Comparison of ENCODE assay signal across 9 cellular contexts in the genomic region with DNA sequence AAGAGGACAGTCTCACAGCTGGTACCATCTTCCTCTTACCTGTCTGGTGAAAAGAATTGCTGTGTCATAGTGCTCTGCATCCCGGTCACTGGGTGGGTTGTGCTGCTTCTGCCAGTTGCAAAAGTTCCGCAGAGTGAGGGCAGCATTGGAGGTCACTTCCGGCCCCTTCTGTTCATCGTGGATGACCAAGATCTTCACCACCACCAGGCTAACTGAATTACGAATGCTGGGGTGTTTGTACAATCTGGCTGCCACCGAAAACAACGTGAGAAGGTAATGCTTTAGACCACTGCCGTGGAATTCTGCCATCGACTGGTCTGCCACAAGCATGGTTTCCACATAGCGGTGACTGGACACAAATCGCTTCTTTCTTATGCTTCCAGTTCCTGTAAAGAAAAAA. TPM values are rescaled to one million over a fixed set of nuclear protein-coding genes. Genes with fewer than 3 reads are reported as not detected.
DNase-seq lines count a peak whose midpoint lies in the region; ATAC-seq, FAIRE-seq and TF ChIP-seq lines count a peak whose summit lies in the region.
"Had no signal": no experiment of that assay in that cellular context is flagged by ENCODE, and none has a peak within 500 bp of the region (broad histone marks: within the 10 kb centered on the region; RNA-seq: fewer than 3 reads in every experiment).

No MANE protein-coding gene starts in this region.

- ATAC-seq in thoracic aorta (ENCODE audit: insufficient number of reproducible peaks, low FRiP score, low read depth) (no peak), GM18502 (IDR thresholded peaks at IDR 0.05; ENCODE audit: poor library complexity, unreplicated experiment) (no peak)

- no peak for TF ChIP-seq CTCF in ascending aorta (IDR thresholded peaks at IDR 0.05)
- no peak for TF ChIP-seq CTCF in kidney (IDR thresholded peaks at IDR 0.05; ENCODE audit: borderline replicate concordance, extremely low read depth, insufficient read depth)
- no peak for TF ChIP-seq CTCF in thoracic aorta (IDR thresholded peaks at IDR 0.05)

- H3K27me3 ChIP-seq in ascending aorta (no peaks in the 10 kb centered on the region), thoracic aorta (replicated peaks; ENCODE audit: insufficient read depth) (no peaks in the 10 kb centered on the region)

- DNase-seq in DMS53 (lab: John Stamatoyannopoulos, UW) (peak; percentile 7), DMS53 treated with DMSO at 0.1 percent for 48 hours (lab: John Stamatoyannopoulos, UW; ENCODE audit: unreplicated experiment) (no peak), ascending aorta (ENCODE audit: low spot score in 2 of 2) (no peak), kidney (no peak), thoracic aorta (ENCODE audit: low spot score) (no peak), UCSD-AML1 (lab: John Stamatoyannopoulos, UW; ENCODE audit: unreplicated experiment) (no peak)
- DNase-seq in central memory CD4-positive, alpha-beta T cell: no peak
- DNase-seq: erythroblast had no signal

- H3K9ac ChIP-seq in kidney (ENCODE audit: low read length in 2 of 2): peak overlapping the region in 1 of 2 donors; percentile 59

- no peaks in the 10 kb centered on the region for H3K9me3 ChIP-seq in ascending aorta
- H3K9me3 ChIP-seq in kidney (ENCODE audit: control insufficient read depth in 1 of 2, low read length in 2 of 2): no peaks in the 10 kb centered on the region
- no peaks in the 10 kb centered on the region for H3K9me3 ChIP-seq in thoracic aorta

- intact Hi-C loops in ascending aorta (cut with DNase I) (loop anchor here (2.0 to 10.0 kb wide), 6 partner anchors 45 to 1963 kb away; a partner anchor contains a TSS), kidney (cut with DNase I) (loop anchor here (10.0 kb wide), 1 partner anchor 1903 kb away; no protein-coding TSS in a partner anchor)

- H3K4me3 ChIP-seq in ascending aorta (peak overlapping the region; percentile 85 to 94), kidney (ENCODE audit: low read length in 2 of 2) (peak overlapping the region; percentile 82 to 87), thoracic aorta (peak overlapping the region; percentile 87)

- H3K4me1 ChIP-seq in ascending aorta (peaks cover 4 to 28% of the 10 kb centered on the region in 2 donors), kidney (ENCODE audit: control insufficient read depth in 1 of 2, insufficient read depth in 1 of 2, low read depth in 1 of 2, low read length in 2 of 2) (peaks cover 13 to 14% of the 10 kb centered on the region in 2 donors), thoracic aorta (ENCODE audit: control insufficient read depth in 1 of 2, low read depth in 2 of 2) (peaks cover 17 to 50% of the 10 kb centered on the region in 2 donors)

- no peak for FAIRE-seq in kidney (lab: Jason Lieb, UNC)

- H3K27ac ChIP-seq in ascending aorta (peak overlapping the region; percentile 94 to 98), kidney (ENCODE audit: low read depth in 2 of 2, low read length in 2 of 2) (peak overlapping the region in 1 of 2 donors; percentile 0), thoracic aorta (peak overlapping the region; percentile 91 to 97)

- H3K36me3 ChIP-seq in ascending aorta (peaks cover 53 to 55% of the 10 kb centered on the region in 2 donors), kidney (ENCODE audit: control insufficient read depth in 1 of 2, insufficient read depth in 2 of 2, low read length in 2 of 2) (peaks cover 42 to 51% of the 10 kb centered on the region in 2 donors), thoracic aorta (peaks cover 41% of the 10 kb centered on the region)

RNA-seq across cellular contexts. Expression of a gene that starts 2.9 kb away (rescaled TPM):
- 672 TPM for total RNA-seq in ascending aorta
- 343 TPM for total RNA-seq in kidney
- polyA plus RNA-seq in kidney (ENCODE audit: insufficient read depth, low read depth, low replicate concordance): 16.0 TPM
- total RNA-seq in thoracic aorta: 100 to 1,000 TPM; 310 to 357 TPM
